8 cellular contexts compared by ENCODE assay signal in genomic region chr11:123111465-123111864, GRCh38. TPM values are rescaled to one million over a fixed set of nuclear protein-coding genes. Genes with fewer than 3 reads are reported as not detected.
A peak's percentile ranks its signal among the peaks of the same experiment; 100 is the strongest.
DNase-seq lines count a peak whose midpoint lies in the region; ATAC-seq, FAIRE-seq and TF ChIP-seq lines count a peak whose summit lies in the region.

No MANE protein-coding gene starts in this region.

- H2BK5ac ChIP-seq in mesendoderm (ENCODE audit: low read length), result no peak overlapping the region

- H3K79me2 ChIP-seq in mesendoderm (ENCODE audit: control insufficient read depth, insufficient read depth, low read length), result no peaks in the 10 kb centered on the region

- H3K9ac ChIP-seq in mesendoderm (ENCODE audit: low read length), result no peak overlapping the region

- intact Hi-C loops in Panc1 (cut with micrococcal nuclease; ENCODE audit: unreplicated experiment), result loop anchor here (1.0 kb wide), 1 partner anchor 136 kb away; no protein-coding TSS in a partner anchor

- no peak overlapping the region for H4K8ac ChIP-seq in mesendoderm (ENCODE audit: low read depth, low read length)

- ATAC-seq in Panc1 (peak; percentile 90), GM18858 (IDR thresholded peaks at IDR 0.05; ENCODE audit: unreplicated experiment) (no peak), HG02763 (IDR thresholded peaks at IDR 0.05; ENCODE audit: unreplicated experiment) (no peak)

- no peak overlapping the region for H2AK5ac ChIP-seq in mesendoderm (ENCODE audit: low read length)

- no peak overlapping the region for H3K18ac ChIP-seq in mesendoderm (ENCODE audit: low read length)

- H3K4me2 ChIP-seq in mesendoderm (ENCODE audit: low read length), result no peak overlapping the region

- H3K27me3 ChIP-seq in Panc1 (ENCODE audit: control insufficient read depth, insufficient read depth, low read length) (no peaks in the 10 kb centered on the region), mesendoderm (ENCODE audit: insufficient read depth, low read length, poor library complexity) (no peaks in the 10 kb centered on the region)

- DNase-seq in DMS79 (lab: John Stamatoyannopoulos, UW), result peak; percentile 49
- DNase-seq in KBM-7, result peak; percentile 49
- peak; percentile 48 for DNase-seq in Panc1 (ENCODE audit: low read depth, low spot score)
- peak; percentile 71 for DNase-seq in mesendoderm
- no peak for DNase-seq in stimulated activated CD8-positive, alpha-beta memory T cell treated with anti-CD3 and anti-CD28 coated beads, Interleukin-4, amount 100 ng/mL, for 48 hours

- H3K79me1 ChIP-seq in mesendoderm (ENCODE audit: low read length), result peaks cover 5% of the 10 kb centered on the region

- in situ Hi-C loops in KBM-7 (cut with MboI; ENCODE audit: low pct_unique_long_range_greater_than_20kb, low sequenced_read_pairs), result no loop called here
- in situ Hi-C loops in Panc1 (cut with HindIII; ENCODE audit: low pct_unique_long_range_greater_than_20kb, low sequenced_read_pairs), result no loop called here

- H3K4me3 ChIP-seq in Panc1 (ENCODE audit: low read depth in 2 of 2, low read length in 2 of 2) (no peak overlapping the region), mesendoderm (ENCODE audit: low read length) (no peak overlapping the region)

- no peak overlapping the region for H4K5ac ChIP-seq in mesendoderm (ENCODE audit: low read length)

- peaks cover 6% of the 10 kb centered on the region; the same call in 1 of the 2 replicates for H3K9me3 ChIP-seq in Panc1 (ENCODE audit: control insufficient read depth, insufficient read depth, low read depth, low read length)

- H3K27ac ChIP-seq in Panc1 (ENCODE audit: low read length), result no peak overlapping the region
- H3K27ac ChIP-seq in mesendoderm (ENCODE audit: low read depth, low read length), result no peak overlapping the region

- CTCF ChIA-PET in Panc1 (lab: Charles Lee), result interaction anchor here (0.5 to 2.0 kb wide), 7 partner anchors 9 to 150 kb away, joined by 3 to 29 read pairs (median 4); no protein-coding TSS in a partner anchor

- H3K4me1 ChIP-seq in Panc1 (ENCODE audit: control insufficient read depth, insufficient read depth, low read length), result no peaks in the 10 kb centered on the region
- peaks cover 5% of the 10 kb centered on the region for H3K4me1 ChIP-seq in mesendoderm (ENCODE audit: control insufficient read depth, low read depth, low read length)

- H2BK120ac ChIP-seq in mesendoderm (ENCODE audit: low read depth, low read length), result no peak overlapping the region

- no CpG with 5 or more reads among the region's 4 CpGs for WGBS in mesendoderm (ENCODE audit: extremely low coverage, insufficient coverage, low lambda C conversion rate)

- POLR2A ChIA-PET in Panc1 (lab: Charles Lee), result no interaction called here

- peak overlapping the region; percentile 47 for H3K56ac ChIP-seq in mesendoderm (ENCODE audit: low read length)

- H2BK15ac ChIP-seq in mesendoderm (replicated peaks; ENCODE audit: low read depth), result no peak overlapping the region

- FAIRE-seq in endometrium (lab: Jason Lieb, UNC), result peak; percentile 18

- no peak overlapping the region for H3K23ac ChIP-seq in mesendoderm (ENCODE audit: low read length)

- H3K36me3 ChIP-seq in Panc1 (ENCODE audit: control insufficient read depth, insufficient read depth, low read length), result no peaks in the 10 kb centered on the region
- H3K36me3 ChIP-seq in mesendoderm (ENCODE audit: control insufficient read depth, insufficient read depth, low read length), result no peaks in the 10 kb centered on the region

- H3K4ac ChIP-seq in mesendoderm (ENCODE audit: low read depth, low read length), result no peak overlapping the region

- no TSS peak for BruUV-seq in Panc1 (replicated peaks; lab: Mats Ljungman, UMichigan)

- peak; percentile 88 for TF ChIP-seq CTCF in Panc1 (IDR thresholded peaks at IDR 0.05)

RNA-seq across cellular contexts. Expression of gene HSPA8, which starts 49.5 kb away (rescaled TPM):
- total RNA-seq in Panc1 (2021; ENCODE audit: unreplicated experiment), result 1,755 TPM
- polyA plus RNA-seq in Panc1 (2012; ENCODE audit: insufficient read length), result 990 TPM
- 2,354 TPM for polyA plus RNA-seq in mesendoderm (2013, experiment 1 of 2)
- polyA plus RNA-seq in mesendoderm (2013, experiment 2 of 2), result 2,369 TPM
